9 cellular contexts compared by ENCODE assay signal in genomic region chr20:40506567-40506966, GRCh38.
DNase-seq lines count a peak whose midpoint lies in the region; ATAC-seq, FAIRE-seq and TF ChIP-seq lines count a peak whose summit lies in the region.
"Had no signal": no experiment of that assay in that cellular context is flagged by ENCODE, and none has a peak within 500 bp of the region (broad histone marks: within the 10 kb centered on the region; RNA-seq: fewer than 3 reads in every experiment).

No MANE protein-coding gene starts in this region.

- BruUV-seq in HepG2 (replicated peaks; lab: Mats Ljungman, UMichigan), result no TSS peak

- no peak for FAIRE-seq in HepG2 (lab: Jason Lieb, UNC)

- H3K27me3 ChIP-seq in HepG2 (ENCODE audit: control insufficient read depth in 1 of 2, insufficient read depth in 2 of 2, low read length in 2 of 2) (no peaks in the 10 kb centered on the region; a peak in 1 of 5 replicates), thoracic aorta (replicated peaks; ENCODE audit: insufficient read depth) (no peaks in the 10 kb centered on the region)
- H3K27me3 ChIP-seq: vagina had no signal

- H4K20me1 ChIP-seq in HepG2 (ENCODE audit: insufficient read depth, low read length), result no peaks in the 10 kb centered on the region

- H3K36me3 Mint-ChIP-seq in chondrocyte (ENCODE audit: low read depth), result peaks cover 1% of the 10 kb centered on the region

- H3K9me3 Mint-ChIP-seq in chondrocyte (ENCODE audit: low read depth), result no peaks in the 10 kb centered on the region

- TF ChIP-seq RAD21 in HepG2 (CRISPR knock-in tag; IDR thresholded peaks at IDR 0.05), result no peak

- no peak overlapping the region for H3K9ac ChIP-seq in HepG2 (ENCODE audit: insufficient read depth, low read depth, low read length)

- DNase-seq in Daoy (ENCODE audit: low read depth), result peak; percentile 94
- DNase-seq in NOMO-1 treated with dmso at 0.1 percent for 144 hours (lab: John Stamatoyannopoulos, UW; ENCODE audit: unreplicated experiment), result peak; percentile 97
- DNase-seq in chondrocyte (ENCODE audit: low spot score), result peak; percentile 95
- DNase-seq in HepG2 (ENCODE audit: low spot score), result peak; percentile 37
- DNase-seq in thoracic aorta (ENCODE audit: low spot score), result peak; percentile 90

- TF ChIP-seq EP300 in HepG2 (IDR thresholded peaks at IDR 0.05; ENCODE audit: low read depth in 2 of 2, low read length in 2 of 2) (no peak), HepG2 (CRISPR knock-in tag; IDR thresholded peaks at IDR 0.05; ENCODE audit: borderline replicate concordance) (no peak)

- H3K27ac ChIP-seq in HepG2 (ENCODE audit: extremely low read length, insufficient read depth, low read length) (no peak overlapping the region), thoracic aorta (peak overlapping the region in 1 of 2 donors; percentile 64)

- H3K4me2 ChIP-seq in HepG2 (ENCODE audit: low read depth, low read length), result no peak overlapping the region

- H3K36me3 ChIP-seq in HepG2 (replicated peaks in 1 of 2; ENCODE audit: control insufficient read depth in 1 of 2, insufficient read depth in 2 of 2, low read length in 2 of 2), result no peaks in the 10 kb centered on the region
- H3K36me3 ChIP-seq in thoracic aorta, result no peaks in the 10 kb centered on the region
- H3K36me3 ChIP-seq: vagina had no signal

- ATAC-seq in HepG2 (peak; percentile 67), thoracic aorta (ENCODE audit: insufficient number of reproducible peaks, low FRiP score, low read depth) (peak; percentile 97), HG02642 (IDR thresholded peaks at IDR 0.05; ENCODE audit: poor library complexity, unreplicated experiment) (no peak), HG03457 (IDR thresholded peaks at IDR 0.05; ENCODE audit: unreplicated experiment) (no peak), HG02763 (IDR thresholded peaks at IDR 0.05; ENCODE audit: unreplicated experiment) (no peak)

- peaks cover 10% of the 10 kb centered on the region for H3K4me1 Mint-ChIP-seq in chondrocyte (ENCODE audit: low read depth)

- CTCF ChIA-PET in HepG2 (lab: Yijun Ruan, JAX; ENCODE audit: low intra/inter-chr PET ratio, low total read pairs), result no interaction called here

- POLR2A ChIA-PET in HepG2 (lab: Yijun Ruan, JAX), result no interaction called here

- intact Hi-C loops in HepG2 (cut with micrococcal nuclease; ENCODE audit: unreplicated experiment), result no loop called here

- H3K4me3 Mint-ChIP-seq in chondrocyte (ENCODE audit: unreplicated experiment), result no peak overlapping the region

- in situ Hi-C loops in HepG2 (cut with HindIII; ENCODE audit: extremely low pct_ligation_motif_present, low pct_unique_long_range_greater_than_20kb), result no loop called here

- H3K27me3 Mint-ChIP-seq in chondrocyte (ENCODE audit: low read depth), result peaks cover 18% of the 10 kb centered on the region

- H3K9me3 ChIP-seq in HepG2 (ENCODE audit: low read length), result no peaks in the 10 kb centered on the region
- H3K9me3 ChIP-seq in thoracic aorta, result no peaks in the 10 kb centered on the region
- H3K9me3 ChIP-seq: vagina had no signal

- TF ChIP-seq POLR2A in HepG2 (IDR thresholded peaks at IDR 0.05; ENCODE audit: insufficient read depth in 1 of 2, low read depth in 2 of 2, low read length in 2 of 2), result no peak

- H3K4me3 ChIP-seq in HepG2 (replicated peaks in 1 of 3; ENCODE audit: insufficient read depth in 1 of 3, low read depth in 2 of 3, low read length in 3 of 3), result no peak overlapping the region
- H3K4me3 ChIP-seq in thoracic aorta, result no peak overlapping the region
- H3K4me3 ChIP-seq: vagina had no signal

- H3K4me1 ChIP-seq in HepG2 (ENCODE audit: insufficient read depth, low read length) (no peaks in the 10 kb centered on the region), thoracic aorta (ENCODE audit: control insufficient read depth in 1 of 2, low read depth in 2 of 2) (peaks cover 14 to 26% of the 10 kb centered on the region in 2 donors)

- WGBS in HepG2 (ENCODE audit: low lambda C conversion rate), result 2% methylated on average over 9 of the region's 9 CpGs

- no peak overlapping the region for H2AFZ ChIP-seq in HepG2 (ENCODE audit: low read length)

- H3K27ac Mint-ChIP-seq in chondrocyte (ENCODE audit: unreplicated experiment), result no peak overlapping the region

- H3K79me2 ChIP-seq in HepG2 (ENCODE audit: insufficient read depth, low read length), result no peaks in the 10 kb centered on the region

- peak; percentile 42 for TF ChIP-seq CTCF in chondrocyte (IDR thresholded peaks at IDR 0.05)
- no peak for TF ChIP-seq CTCF in HepG2 (CRISPR knock-in tag; IDR thresholded peaks at IDR 0.05)
- TF ChIP-seq CTCF in thoracic aorta (IDR thresholded peaks at IDR 0.05), result no peak

TF ChIP-seq in HepG2, 621 proteins besides CTCF, POLR2A, EP300 and RAD21 (continues in another document):
- TF ChIP-seq SOX5 (CRISPR knock-in tag; IDR thresholded peaks at IDR 0.05; ENCODE audit: borderline replicate concordance), result no peak
- TF ChIP-seq ZNF629 (CRISPR knock-in tag; conservative IDR thresholded peaks at IDR 0.05), result no peak
- TF ChIP-seq ZUFSP (CRISPR knock-in tag; IDR thresholded peaks at IDR 0.05; ENCODE audit: borderline replicate concordance), result no peak
- TF ChIP-seq CEBPG (CRISPR knock-in tag; IDR thresholded peaks at IDR 0.05), result peak; percentile 18; the same call in 1 of the 2 replicates
- TF ChIP-seq ZNF772 (CRISPR knock-in tag; IDR thresholded peaks at IDR 0.05), result no peak
- no peak for TF ChIP-seq ZNF672 (CRISPR knock-in tag; IDR thresholded peaks at IDR 0.05)
- no peak for TF ChIP-seq CENPX (CRISPR knock-in tag; IDR thresholded peaks at IDR 0.05)
- TF ChIP-seq TRIM24 (CRISPR knock-in tag; IDR thresholded peaks at IDR 0.05), result no peak
- peak; percentile 90 for TF ChIP-seq FOSL2 (CRISPR knock-in tag; IDR thresholded peaks at IDR 0.05)
- TF ChIP-seq ZNF562 (CRISPR knock-in tag; IDR thresholded peaks at IDR 0.05; ENCODE audit: borderline replicate concordance), result no peak
- no peak for TF ChIP-seq RNF219 (CRISPR knock-in tag; IDR thresholded peaks at IDR 0.05)
- no peak for TF ChIP-seq TBX2 (CRISPR knock-in tag; IDR thresholded peaks at IDR 0.05; ENCODE audit: borderline replicate concordance)
- TF ChIP-seq SMARCE1 (IDR thresholded peaks at IDR 0.05; ENCODE audit: borderline replicate concordance), result no peak
- TF ChIP-seq BHLHE40 (IDR thresholded peaks at IDR 0.05; ENCODE audit: low read length), result peak; percentile 87
- TF ChIP-seq POGK (CRISPR knock-in tag; conservative IDR thresholded peaks at IDR 0.05), result no peak
- TF ChIP-seq ZNF260 (CRISPR knock-in tag; IDR thresholded peaks at IDR 0.05; ENCODE audit: borderline replicate concordance, low read depth), result no peak
- TF ChIP-seq DR1 (CRISPR knock-in tag; IDR thresholded peaks at IDR 0.05), result no peak
- 0 out of 2 replicates have a peak, but pooled peaks have one; percentile 26 for TF ChIP-seq GABPB1 (CRISPR knock-in tag; IDR thresholded peaks at IDR 0.05)
- no peak for TF ChIP-seq TSC22D2 (CRISPR knock-in tag; IDR thresholded peaks at IDR 0.05; ENCODE audit: borderline replicate concordance)
- no peak for TF ChIP-seq ZNF737 (CRISPR knock-in tag; IDR thresholded peaks at IDR 0.05; ENCODE audit: borderline replicate concordance)

Comparison
In these comparisons a context has a peak if more than half of its experiments do, and no peak if none do; other contexts are left out.
1. DNase-seq: peak in every context shown above with its lines; median percentile 97 in NOMO-1 treated with dmso at 0.1 percent for 144 hours; 95 in chondrocyte; 94 in Daoy; 90 in thoracic aorta; 37 in HepG2.
2. ATAC-seq: peak in HepG2 (single experiment) and thoracic aorta (single experiment); none in HG02642 (single experiment), HG03457 (single experiment) and HG02763 (single experiment).